In the genomic region with DNA sequence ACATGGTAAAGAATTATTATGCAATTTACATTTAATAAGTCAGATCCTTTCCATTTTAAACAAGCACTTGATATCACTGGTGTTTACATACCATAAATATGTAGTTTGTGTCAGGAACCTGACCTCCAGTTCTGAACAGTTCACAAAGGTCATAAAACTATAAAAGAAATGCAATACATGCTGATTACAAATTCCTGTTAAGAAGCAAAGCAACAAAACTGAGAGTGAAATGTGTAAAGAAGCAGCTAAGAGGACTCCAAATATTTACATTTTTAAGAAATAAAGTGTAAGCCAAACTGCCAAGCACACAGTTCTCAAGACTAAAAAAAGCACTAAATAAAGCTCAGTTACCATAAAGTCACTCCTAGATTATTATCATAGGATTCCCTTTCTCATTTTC, we compare ENCODE assay signal across 20 cellular contexts. TPM values are rescaled to one million over a fixed set of nuclear protein-coding genes. Genes with fewer than 3 reads are reported as not detected.
DNase-seq lines count a peak whose midpoint lies in the region; ATAC-seq, FAIRE-seq and TF ChIP-seq lines count a peak whose summit lies in the region.
"Had no signal": no experiment of that assay in that cellular context is flagged by ENCODE, and none has a peak within 500 bp of the region (broad histone marks: within the 10 kb centered on the region; RNA-seq: fewer than 3 reads in every experiment).

No MANE protein-coding gene starts in this region.

- no peaks in the 10 kb centered on the region for H3K27me3 Mint-ChIP-seq in activated T-helper 17 cell treated with anti-CD3 and anti-CD28 coated beads, Interleukin-2, amount 50 U/mL, for 72 hours
- H3K27me3 Mint-ChIP-seq: activated naive CD8-positive, alpha-beta T cell treated with anti-CD3 and anti-CD28 coated beads, Interleukin-2, amount 10 ng/mL, durations not matched to agents 7 days and 5 days; CD8-positive, alpha-beta memory T cell; stimulated activated naive B cell treated with anti-CD40 and anti-IgM and Interleukin-4, amounts not matched to agents 10 μg/mL and 1 μg/mL and 100 μg/mL, for 72 hours had no signal

- no peak for TF ChIP-seq EP300 in A549 (IDR thresholded peaks at IDR 0.05)

- CTCF ChIA-PET in A549 (lab: Yijun Ruan, JAX) (interaction anchor here (0.8 kb wide), 1 partner anchor 17 kb away, joined by 3 read pairs; no protein-coding TSS in a partner anchor), PC-9 (lab: Charles Lee) (no interaction called here)

- H3K36me3 ChIP-seq in PC-9 (ENCODE audit: low read depth) (peaks cover 8% of the 10 kb centered on the region; the same call in 1 of the 2 replicates), parathyroid adenoma (ENCODE audit: control insufficient read depth, insufficient read depth, low read length) (no peaks in the 10 kb centered on the region), MG63 (peaks cover 3% of the 10 kb centered on the region)

- H3K9me3 Mint-ChIP-seq in activated T-helper 17 cell treated with anti-CD3 and anti-CD28 coated beads, Interleukin-2, amount 50 U/mL, for 72 hours = no peaks in the 10 kb centered on the region
- H3K9me3 Mint-ChIP-seq: activated naive CD8-positive, alpha-beta T cell treated with anti-CD3 and anti-CD28 coated beads, Interleukin-2, amount 10 ng/mL, durations not matched to agents 7 days and 5 days; CD8-positive, alpha-beta memory T cell; neural crest cell; stimulated activated naive B cell treated with anti-CD40 and anti-IgM and Interleukin-4, amounts not matched to agents 10 μg/mL and 1 μg/mL and 100 μg/mL, for 72 hours had no signal

- H3K4me2 ChIP-seq in A549 (0 out of 3 replicates have a peak overlapping the region, but pooled peaks have one; percentile 3), PC-9 (0 out of 2 replicates have a peak overlapping the region, but pooled peaks have one; percentile 17), parathyroid adenoma (ENCODE audit: low read length) (peak overlapping the region; percentile 6)

- 0 out of 2 replicates have a peak, but pooled peaks cover 6% of the 10 kb centered on the region for H4K20me1 ChIP-seq in PC-9 (ENCODE audit: insufficient read depth)

- POLR2A ChIA-PET in A549 (lab: Yijun Ruan, JAX) = no interaction called here
- POLR2A ChIA-PET in PC-9 (lab: Charles Lee; ENCODE audit: unreplicated experiment) = no interaction called here

- TF ChIP-seq RAD21 in A549 (conservative IDR thresholded peaks at IDR 0.05 in 1 of 2, IDR thresholded peaks at IDR 0.05 in 1 of 2) = no peak

- TF ChIP-seq POLR2A in A549 (IDR thresholded peaks at IDR 0.05; ENCODE audit: low read length) = no peak

- DNase-seq in A549 (ENCODE audit: low read depth in 1 of 2, low spot score in 1 of 2) = no peak
- DNase-seq in PC-9 = no peak
- DNase-seq in fibroblast of peridontal ligament (ENCODE audit: extremely low read depth) = peak; percentile 45
- no peak for DNase-seq in NCI-H524 (lab: John Stamatoyannopoulos, UW)
- DNase-seq in MG63 = no peak
- DNase-seq: activated naive CD8-positive, alpha-beta T cell treated with anti-CD3 and anti-CD28 coated beads, Interleukin-2, amount 10 ng/mL, durations not matched to agents 7 days and 5 days; CD8-positive, alpha-beta memory T cell; effector CD4-positive, alpha-beta T cell; heart right ventricle; NCI-H1930; NCI-H446; RPMI8226; stimulated activated naive B cell treated with anti-CD40 and anti-IgM and Interleukin-4, amounts not matched to agents 10 μg/mL and 1 μg/mL and 100 μg/mL, for 72 hours had no signal

- H3K4me1 Mint-ChIP-seq in activated T-helper 17 cell treated with anti-CD3 and anti-CD28 coated beads, Interleukin-2, amount 50 U/mL, for 72 hours = no peaks in the 10 kb centered on the region
- H3K4me1 Mint-ChIP-seq: neural crest cell; stimulated activated naive B cell treated with anti-CD40 and anti-IgM and Interleukin-4, amounts not matched to agents 10 μg/mL and 1 μg/mL and 100 μg/mL, for 72 hours had no signal

- no peak overlapping the region for H3K9ac ChIP-seq in parathyroid adenoma

- no peak overlapping the region for H3K27ac ChIP-seq in A549
- H3K27ac ChIP-seq in PC-9 = peak overlapping the region; percentile 62
- H3K27ac ChIP-seq in parathyroid adenoma = no peak overlapping the region
- H3K27ac ChIP-seq: heart right ventricle had no signal

- H2AFZ ChIP-seq in PC-9 (no peak overlapping the region), parathyroid adenoma (no peak overlapping the region)

- no peak overlapping the region for H3K27ac Mint-ChIP-seq in activated T-helper 17 cell treated with anti-CD3 and anti-CD28 coated beads, Interleukin-2, amount 50 U/mL, for 72 hours
- H3K27ac Mint-ChIP-seq: activated naive CD8-positive, alpha-beta T cell treated with anti-CD3 and anti-CD28 coated beads, Interleukin-2, amount 10 ng/mL, durations not matched to agents 7 days and 5 days had no signal

- no TSS peak for BruUV-seq in PC-9 (replicated peaks; lab: Mats Ljungman, UMichigan)

- H3K36me3 Mint-ChIP-seq in activated T-helper 17 cell treated with anti-CD3 and anti-CD28 coated beads, Interleukin-2, amount 50 U/mL, for 72 hours (ENCODE audit: low read depth) = peaks cover 27% of the 10 kb centered on the region

- no peaks in the 10 kb centered on the region for H3K9me2 ChIP-seq in PC-9 (ENCODE audit: insufficient read depth)

- no peak for TF ChIP-seq CTCF in A549 (IDR thresholded peaks at IDR 0.05)
- no peak for TF ChIP-seq CTCF in PC-9 (conservative IDR thresholded peaks at IDR 0.05)
- no peak for TF ChIP-seq CTCF in parathyroid adenoma (IDR thresholded peaks at IDR 0.05)

- H3K79me2 ChIP-seq in PC-9 (ENCODE audit: low read depth) = peaks cover 21% of the 10 kb centered on the region; the same call in 1 of the 2 replicates
- no peaks in the 10 kb centered on the region for H3K79me2 ChIP-seq in parathyroid adenoma

- FAIRE-seq in A549 (lab: Jason Lieb, UNC) = no peak
- FAIRE-seq: GM19239, urothelium cell line had no signal

- ATAC-seq in A549 (no peak), GM18873 (IDR thresholded peaks at IDR 0.05; ENCODE audit: low FRiP score, unreplicated experiment) (no peak)
- ATAC-seq in activated T-helper 17 cell treated with anti-CD3 and anti-CD28 coated beads, Interleukin-2, amount 50 U/mL, for 72 hours (replicated peaks) = no peak
- ATAC-seq: HCT116; stimulated activated naive B cell treated with anti-CD40 and anti-IgM and Interleukin-4, amounts not matched to agents 10 μg/mL and 1 μg/mL and 100 μg/mL, for 72 hours had no signal

- no peaks in the 10 kb centered on the region for H3K27me3 ChIP-seq in PC-9 (ENCODE audit: insufficient read depth, low read depth)
- H3K27me3 ChIP-seq in parathyroid adenoma (ENCODE audit: control insufficient read depth, insufficient read depth, low read length) = no peaks in the 10 kb centered on the region
- no peaks in the 10 kb centered on the region for H3K27me3 ChIP-seq in MG63
- H3K27me3 ChIP-seq: heart right ventricle had no signal

- intact Hi-C loops in PC-9 (cut with micrococcal nuclease; ENCODE audit: unreplicated experiment) = loop anchor here (10.0 kb wide), 1 partner anchor 66 kb away; no protein-coding TSS in a partner anchor

- peaks cover 22% of the 10 kb centered on the region; the same call in 2 of the 3 replicates for H3K4me1 ChIP-seq in A549
- H3K4me1 ChIP-seq in PC-9 (replicated peaks; ENCODE audit: insufficient read depth) = peaks cover 16% of the 10 kb centered on the region
- no peaks in the 10 kb centered on the region for H3K4me1 ChIP-seq in parathyroid adenoma

- H3K4me3 ChIP-seq in A549 (no peak overlapping the region), PC-9 (no peak overlapping the region), parathyroid adenoma (ENCODE audit: low read depth, low read length) (no peak overlapping the region), MG63 (no peak overlapping the region)
- H3K4me3 ChIP-seq: heart right ventricle had no signal

- no peaks in the 10 kb centered on the region for H3K9me3 ChIP-seq in A549
- no peaks in the 10 kb centered on the region for H3K9me3 ChIP-seq in PC-9 (ENCODE audit: insufficient read depth, low read depth)
- no peaks in the 10 kb centered on the region for H3K9me3 ChIP-seq in parathyroid adenoma (ENCODE audit: control insufficient read depth, low read length)
- no peaks in the 10 kb centered on the region for H3K9me3 ChIP-seq in MG63
- H3K9me3 ChIP-seq: heart right ventricle had no signal

- peaks cover 25% of the 10 kb centered on the region; the same call in 1 of the 2 replicates for H3F3A ChIP-seq in PC-9 (ENCODE audit: insufficient read depth, low read depth)

- H3K4me3 Mint-ChIP-seq in activated T-helper 17 cell treated with anti-CD3 and anti-CD28 coated beads, Interleukin-2, amount 50 U/mL, for 72 hours = no peak overlapping the region
- H3K4me3 Mint-ChIP-seq: activated naive CD8-positive, alpha-beta T cell treated with anti-CD3 and anti-CD28 coated beads, Interleukin-2, amount 10 ng/mL, durations not matched to agents 7 days and 5 days; CD8-positive, alpha-beta memory T cell; neural crest cell; stimulated activated naive B cell treated with anti-CD40 and anti-IgM and Interleukin-4, amounts not matched to agents 10 μg/mL and 1 μg/mL and 100 μg/mL, for 72 hours had no signal

RNA-seq across cellular contexts. Expression of gene SCAI, which starts 17.4 kb away (rescaled TPM):
- 5.0 and 6.8 TPM in 2 replicates for polyA plus RNA-seq in A549 (2011; rRNA removed)
- polyA plus RNA-seq in A549 (2012; cell fraction: cytosol; rRNA removed) = 0.76 and 0.99 TPM in 2 replicates
- 0.72 and 1.4 TPM in 2 replicates for polyA plus RNA-seq in A549 (2012; cell fraction: nucleus; rRNA removed)
- polyA plus RNA-seq in A549 (2017; fragmentation: RNase III; extraction: RNeasy Plus Mini Kit Qiagen cat#74134 plus additional on column Dnase treatment) = 2.1 to 2.3 TPM (median 2.2 TPM) in 3 replicates
- polyA minus RNA-seq in A549 (2011; rRNA and poly(A)+ RNA removed) = 5.9 and 6.3 TPM in 2 replicates
- 16.0 and 20.2 TPM in 2 replicates for total RNA-seq in PC-9 (2021)
- total RNA-seq in activated T-helper 17 cell treated with anti-CD3 and anti-CD28 coated beads, Interleukin-2, amount 50 U/mL, for 72 hours = 10 to 100 TPM in 1 of 2 donors, 1 to 10 TPM in 1; 9.7 to 16.1 TPM
- total RNA-seq in MG63 (2014; rRNA removed; shearing (Covaris generic); ENCODE audit: low replicate concordance) = 13.2 and 25.5 TPM in 2 replicates

RNA-seq across cellular contexts. Expression of gene PPP6C, which starts 28.9 kb away (rescaled TPM):
- polyA plus RNA-seq in A549 (2011; rRNA removed) = 28.9 and 36.2 TPM in 2 replicates
- polyA plus RNA-seq in A549 (2012; cell fraction: cytosol; rRNA removed) = 10.0 and 10.8 TPM in 2 replicates
- polyA plus RNA-seq in A549 (2012; cell fraction: nucleus; rRNA removed) = 3.6 and 6.1 TPM in 2 replicates
- 25.3 to 28.7 TPM (median 27.0 TPM) in 3 replicates for polyA plus RNA-seq in A549 (2017; fragmentation: RNase III; extraction: RNeasy Plus Mini Kit Qiagen cat#74134 plus additional on column Dnase treatment)
- polyA minus RNA-seq in A549 (2011; rRNA and poly(A)+ RNA removed) = 12.7 and 13.5 TPM in 2 replicates
- total RNA-seq in PC-9 (2021) = 34.6 and 49.6 TPM in 2 replicates
- total RNA-seq in activated T-helper 17 cell treated with anti-CD3 and anti-CD28 coated beads, Interleukin-2, amount 50 U/mL, for 72 hours = 10 to 100 TPM; 26.6 to 55.2 TPM
- total RNA-seq in MG63 (2014; rRNA removed; shearing (Covaris generic); ENCODE audit: low replicate concordance) = 17.0 and 23.4 TPM in 2 replicates

RNA-seq across cellular contexts. Expression of gene RABEPK, which starts 39.6 kb away (rescaled TPM):
- polyA plus RNA-seq in A549 (2011; rRNA removed) = 50.1 and 53.5 TPM in 2 replicates
- 67.9 and 68.8 TPM in 2 replicates for polyA plus RNA-seq in A549 (2012; cell fraction: cytosol; rRNA removed)
- 36.1 and 37.4 TPM in 2 replicates for polyA plus RNA-seq in A549 (2012; cell fraction: nucleus; rRNA removed)
- polyA plus RNA-seq in A549 (2017; fragmentation: RNase III; extraction: RNeasy Plus Mini Kit Qiagen cat#74134 plus additional on column Dnase treatment) = 41.9 to 44.9 TPM (median 43.0 TPM) in 3 replicates
- 25.5 and 36.4 TPM in 2 replicates for polyA minus RNA-seq in A549 (2011; rRNA and poly(A)+ RNA removed)
- total RNA-seq in PC-9 (2021) = 28.9 and 29.7 TPM in 2 replicates
- total RNA-seq in activated T-helper 17 cell treated with anti-CD3 and anti-CD28 coated beads, Interleukin-2, amount 50 U/mL, for 72 hours = 10 to 100 TPM; 17.4 to 42.1 TPM
- 50.4 and 74.2 TPM in 2 replicates for total RNA-seq in MG63 (2014; rRNA removed; shearing (Covaris generic); ENCODE audit: low replicate concordance)
